18 cellular contexts compared by ENCODE assay signal in the genomic region with DNA sequence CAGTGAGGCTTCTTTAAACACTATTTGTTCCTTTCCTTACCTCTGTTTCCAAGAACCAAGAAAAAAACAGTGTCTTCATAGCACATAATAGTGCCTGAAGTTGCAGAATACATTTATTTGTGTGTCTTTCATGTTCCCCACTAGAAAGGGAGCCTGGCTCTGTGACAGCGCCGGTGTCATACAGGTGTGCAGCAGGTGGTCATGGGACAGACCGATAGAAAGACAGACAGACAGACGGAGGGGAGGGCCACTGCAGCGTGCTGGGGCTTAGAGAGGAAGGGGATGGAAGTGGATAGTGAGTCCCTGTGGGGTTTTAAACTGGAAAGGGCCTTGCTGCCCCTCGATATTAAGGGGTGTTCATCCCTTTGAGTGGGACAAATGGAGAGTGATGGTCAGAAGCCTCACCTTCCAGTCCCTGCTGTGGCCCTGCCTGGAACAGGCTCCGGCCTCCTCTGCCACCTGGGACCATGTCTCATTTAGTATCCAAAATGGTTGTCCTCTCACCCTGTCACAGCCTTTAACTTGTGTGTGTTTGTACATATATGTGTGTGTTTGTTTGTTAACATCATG.
A peak's percentile ranks its signal among the peaks of the same experiment; 100 is the strongest.
DNase-seq lines count a peak whose midpoint lies in the region; ATAC-seq and TF ChIP-seq lines count a peak whose summit lies in the region.
"Had no signal": no experiment of that assay in that cellular context is flagged by ENCODE, and none has a peak within 500 bp of the region (broad histone marks: within the 10 kb centered on the region; RNA-seq: fewer than 3 reads in every experiment).

No MANE protein-coding gene starts in this region.

- no peaks in the 10 kb centered on the region for H3K27me3 Mint-ChIP-seq in CD8-positive, alpha-beta T cell (ENCODE audit: low read depth)
- H3K27me3 Mint-ChIP-seq in naive thymus-derived CD8-positive, alpha-beta T cell, result no peaks in the 10 kb centered on the region
- H3K27me3 Mint-ChIP-seq: dendritic cell treated with granulocyte-macrophage colony-stimulating factor and Interleukin-4, amounts not matched to agents 40 ng/mL and 50 ng/mL, for 4 days had no signal

- H3K36me3 Mint-ChIP-seq in CD8-positive, alpha-beta T cell, result peaks cover 20% of the 10 kb centered on the region
- H3K36me3 Mint-ChIP-seq in naive thymus-derived CD8-positive, alpha-beta T cell, result peaks cover 0 to 6% (median 3%) of the 10 kb centered on the region in 3 donors

- peak overlapping the region; percentile 89 for H3K27ac Mint-ChIP-seq in CD8-positive, alpha-beta T cell
- peak overlapping the region; percentile 37 to 95 (median 76) for H3K27ac Mint-ChIP-seq in naive thymus-derived CD8-positive, alpha-beta T cell
- H3K27ac Mint-ChIP-seq: dendritic cell treated with granulocyte-macrophage colony-stimulating factor and Interleukin-4, amounts not matched to agents 40 ng/mL and 50 ng/mL, for 4 days had no signal

- no peak overlapping the region for H3K4me3 Mint-ChIP-seq in CD8-positive, alpha-beta T cell
- H3K4me3 Mint-ChIP-seq in naive thymus-derived CD8-positive, alpha-beta T cell, result peak overlapping the region in 6 of 10 donors; percentile 27 to 64 (median 52)
- H3K4me3 Mint-ChIP-seq: dendritic cell treated with granulocyte-macrophage colony-stimulating factor and Interleukin-4, amounts not matched to agents 40 ng/mL and 50 ng/mL, for 4 days; neural crest cell had no signal

- H4K20me1 ChIP-seq in BLaER1, result peaks cover 85% of the 10 kb centered on the region

- no peaks in the 10 kb centered on the region for H3K9me3 Mint-ChIP-seq in CD8-positive, alpha-beta T cell
- H3K9me3 Mint-ChIP-seq in naive thymus-derived CD8-positive, alpha-beta T cell, result no peaks in the 10 kb centered on the region
- H3K9me3 Mint-ChIP-seq: dendritic cell treated with granulocyte-macrophage colony-stimulating factor and Interleukin-4, amounts not matched to agents 40 ng/mL and 50 ng/mL, for 4 days; neural crest cell had no signal

- intact Hi-C loops in CD8-positive, alpha-beta T cell (cut with DNase I, micrococcal nuclease), result loop anchor here in 1 of 2 experiments (10.0 kb wide), 1 partner anchor 68 kb away; no protein-coding TSS in a partner anchor

- TF ChIP-seq CTCF in CD8-positive, alpha-beta T cell (IDR thresholded peaks at IDR 0.05), result no peak

- H3K27ac ChIP-seq in BLaER1, result no peak overlapping the region
- no peak overlapping the region for H3K27ac ChIP-seq in CD8-positive, alpha-beta T cell (ENCODE audit: low read depth, low read length)
- H3K27ac ChIP-seq: breast epithelium, foreskin keratinocyte had no signal

- no peaks in the 10 kb centered on the region for H3K9me3 ChIP-seq in BLaER1
- H3K9me3 ChIP-seq in CD8-positive, alpha-beta T cell (ENCODE audit: low read length), result no peaks in the 10 kb centered on the region
- H3K9me3 ChIP-seq: breast epithelium had no signal

- H3K9ac ChIP-seq in BLaER1, result no peak overlapping the region; the same call in 1 of the 2 replicates

- no peak overlapping the region for H3K4me3 ChIP-seq in BLaER1
- no peak overlapping the region for H3K4me3 ChIP-seq in CD8-positive, alpha-beta T cell (ENCODE audit: low read depth, low read length)
- H3K4me3 ChIP-seq: breast epithelium had no signal

- H3K27me3 ChIP-seq in BLaER1, result no peaks in the 10 kb centered on the region
- H3K27me3 ChIP-seq in CD8-positive, alpha-beta T cell (ENCODE audit: insufficient read depth, low read length), result no peaks in the 10 kb centered on the region
- H3K27me3 ChIP-seq: breast epithelium, foreskin keratinocyte had no signal

- no peak for ATAC-seq in CD8-positive, alpha-beta T cell
- ATAC-seq in naive thymus-derived CD8-positive, alpha-beta T cell, result peak in 1 of 2 donors; percentile 47
- ATAC-seq in HG03139 (IDR thresholded peaks at IDR 0.05; ENCODE audit: unreplicated experiment), result no peak
- ATAC-seq: foreskin keratinocyte had no signal

- H3K36me3 ChIP-seq in BLaER1, result peaks cover 71% of the 10 kb centered on the region
- H3K36me3 ChIP-seq in CD8-positive, alpha-beta T cell (ENCODE audit: insufficient read depth, low read length), result peaks cover 13% of the 10 kb centered on the region
- H3K36me3 ChIP-seq: breast epithelium had no signal

- POLR2A ChIA-PET in CD8-positive, alpha-beta T cell (lab: Charles Lee), result no interaction called here
- POLR2A ChIA-PET in naive thymus-derived CD8-positive, alpha-beta T cell (lab: Charles Lee), result no interaction called here

- H3K4me1 Mint-ChIP-seq in CD8-positive, alpha-beta T cell (ENCODE audit: low read depth), result peaks cover 67% of the 10 kb centered on the region
- H3K4me1 Mint-ChIP-seq in naive thymus-derived CD8-positive, alpha-beta T cell, result peaks cover 30 to 68% (median 62%) of the 10 kb centered on the region in 4 donors

- DNase-seq in CD8-positive, alpha-beta T cell, result no peak
- peak; percentile 37 for DNase-seq in activated CD8-positive, alpha-beta memory T cell treated with anti-CD3 and anti-CD28 coated beads, Interleukin-2, amount 50 U/mL, for 48 hours
- DNase-seq in naive thymus-derived CD8-positive, alpha-beta T cell, result peak in 3 of 10 donors; percentile 17 to 38 (median 27)
- DNase-seq in NCI-H2196 treated with DMSO at 0.1 percent for 48 hours (lab: John Stamatoyannopoulos, UW; ENCODE audit: unreplicated experiment), result no peak
- no peak for DNase-seq in stimulated activated CD4-positive, alpha-beta T cell treated with anti-CD3 and anti-CD28 coated beads, Interleukin-15, amount 100 ng/mL, for 24 hours
- DNase-seq: foreskin keratinocyte; hippocampal formation; mammary epithelial cell; NCI-H1092; NCI-H2081 treated with DMSO at 0.1 percent for 48 hours; NCI-H526 treated with DMSO at 0.1 percent for 48 hours; SHP77; stimulated activated naive CD4-positive, alpha-beta T cell had no signal

- peak overlapping the region; percentile 40 for H3K4me2 ChIP-seq in BLaER1

- CTCF ChIA-PET in CD8-positive, alpha-beta T cell (lab: Charles Lee), result no interaction called here

- peaks cover 86% of the 10 kb centered on the region for H3K4me1 ChIP-seq in BLaER1
- H3K4me1 ChIP-seq in CD8-positive, alpha-beta T cell (ENCODE audit: insufficient read depth, low read length), result peaks cover 47% of the 10 kb centered on the region
- H3K4me1 ChIP-seq: breast epithelium, foreskin keratinocyte had no signal
